Comparison of ENCODE assay signal across 1 cellular context in genomic region chr1:26848947-26849774, GRCh38.
TF ChIP-seq lines count a peak whose summit lies in the region.

No MANE protein-coding gene starts in this region.

TF ChIP-seq in GM12878, 131 proteins besides CTCF, POLR2A, EP300 and RAD21:
- TF ChIP-seq HDAC2 (IDR thresholded peaks at IDR 0.05) (no peak), TCF7 (IDR thresholded peaks at IDR 0.05; ENCODE audit: borderline replicate concordance) (no peak), SUPT20H (IDR thresholded peaks at IDR 0.05; ENCODE audit: borderline replicate concordance, control insufficient read depth, low read depth, low read length) (no peak), ZNF622 (IDR thresholded peaks at IDR 0.05) (no peak), IRF3 (IDR thresholded peaks at IDR 0.05) (no peak), CREB1 (IDR thresholded peaks at IDR 0.05; ENCODE audit: low read depth) (no peak), SP1 (IDR thresholded peaks at IDR 0.05; ENCODE audit: low read depth, low read length) (no peak), SPI1 (IDR thresholded peaks at IDR 0.05; ENCODE audit: borderline replicate concordance, insufficient read depth, low read depth, low read length) (no peak), NFXL1 (IDR thresholded peaks at IDR 0.05; ENCODE audit: borderline replicate concordance) (no peak), CEBPZ (IDR thresholded peaks at IDR 0.05; ENCODE audit: low read depth, low read length) (no peak), LARP7 (IDR thresholded peaks at IDR 0.05) (no peak), BHLHE40 (IDR thresholded peaks at IDR 0.05; ENCODE audit: borderline replicate concordance in 1 of 2, low read depth in 2 of 2, low read length in 1 of 2) (no peak), EED (IDR thresholded peaks at IDR 0.05; ENCODE audit: low read depth) (no peak), JUNB (IDR thresholded peaks at IDR 0.05) (no peak)
- TF ChIP-seq, protein P1, sequence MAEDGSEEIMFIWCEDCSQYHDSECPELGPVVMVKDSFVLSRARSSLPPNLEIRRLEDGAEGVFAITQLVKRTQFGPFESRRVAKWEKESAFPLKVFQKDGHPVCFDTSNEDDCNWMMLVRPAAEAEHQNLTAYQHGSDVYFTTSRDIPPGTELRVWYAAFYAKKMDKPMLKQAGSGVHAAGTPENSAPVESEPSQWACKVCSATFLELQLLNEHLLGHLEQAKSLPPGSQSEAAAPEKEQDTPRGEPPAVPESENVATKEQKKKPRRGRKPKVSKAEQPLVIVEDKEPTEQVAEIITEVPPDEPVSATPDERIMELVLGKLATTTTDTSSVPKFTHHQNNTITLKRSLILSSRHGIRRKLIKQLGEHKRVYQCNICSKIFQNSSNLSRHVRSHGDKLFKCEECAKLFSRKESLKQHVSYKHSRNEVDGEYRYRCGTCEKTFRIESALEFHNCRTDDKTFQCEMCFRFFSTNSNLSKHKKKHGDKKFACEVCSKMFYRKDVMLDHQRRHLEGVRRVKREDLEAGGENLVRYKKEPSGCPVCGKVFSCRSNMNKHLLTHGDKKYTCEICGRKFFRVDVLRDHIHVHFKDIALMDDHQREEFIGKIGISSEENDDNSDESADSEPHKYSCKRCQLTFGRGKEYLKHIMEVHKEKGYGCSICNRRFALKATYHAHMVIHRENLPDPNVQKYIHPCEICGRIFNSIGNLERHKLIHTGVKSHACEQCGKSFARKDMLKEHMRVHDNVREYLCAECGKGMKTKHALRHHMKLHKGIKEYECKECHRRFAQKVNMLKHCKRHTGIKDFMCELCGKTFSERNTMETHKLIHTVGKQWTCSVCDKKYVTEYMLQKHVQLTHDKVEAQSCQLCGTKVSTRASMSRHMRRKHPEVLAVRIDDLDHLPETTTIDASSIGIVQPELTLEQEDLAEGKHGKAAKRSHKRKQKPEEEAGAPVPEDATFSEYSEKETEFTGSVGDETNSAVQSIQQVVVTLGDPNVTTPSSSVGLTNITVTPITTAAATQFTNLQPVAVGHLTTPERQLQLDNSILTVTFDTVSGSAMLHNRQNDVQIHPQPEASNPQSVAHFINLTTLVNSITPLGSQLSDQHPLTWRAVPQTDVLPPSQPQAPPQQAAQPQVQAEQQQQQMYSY (CRISPR knock-in tag; IDR thresholded peaks at IDR 0.05) = no peak
